Comparison of ENCODE assay signal across 8 cellular contexts in the genomic region with DNA sequence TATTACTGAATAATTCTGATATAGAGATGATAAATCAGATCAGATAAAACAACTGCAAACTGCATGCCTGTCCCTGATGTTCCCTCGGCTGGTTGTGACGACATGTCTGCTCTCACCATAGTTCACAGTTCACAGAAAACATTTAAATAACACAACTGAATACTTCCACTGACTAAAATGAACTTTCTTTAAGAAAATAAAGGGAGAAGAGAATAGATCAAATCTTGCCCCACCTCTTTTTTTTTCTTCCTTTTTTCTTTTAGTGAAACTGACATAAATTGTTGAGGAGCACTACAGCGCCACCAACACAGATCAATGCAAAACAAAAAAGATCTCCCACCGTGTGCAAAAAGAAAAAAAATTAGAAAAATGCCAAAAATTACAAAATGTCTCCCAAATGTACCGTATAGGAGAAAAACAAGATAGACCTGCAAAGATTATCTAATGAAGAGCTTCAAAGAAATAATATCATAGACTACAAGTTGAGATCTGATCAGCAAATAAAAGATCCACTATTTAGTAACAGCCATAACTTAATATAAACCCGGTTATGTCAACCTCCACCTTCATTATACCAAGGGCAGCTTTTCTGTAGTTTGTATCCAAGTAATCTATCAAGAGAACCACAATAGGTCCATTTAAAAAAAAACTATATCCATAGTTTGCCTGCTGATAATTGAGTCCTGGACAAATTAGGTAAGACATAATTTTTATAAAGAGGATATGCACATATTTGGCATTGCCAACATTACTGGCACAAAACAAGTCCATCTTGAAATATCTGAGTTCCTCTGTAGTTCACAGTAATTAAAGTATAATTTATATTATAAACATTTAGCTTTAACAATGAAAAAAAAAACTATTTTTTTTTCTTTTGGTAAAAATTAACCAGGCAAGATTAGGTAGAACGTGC. TPM values are rescaled to one million over a fixed set of nuclear protein-coding genes. Genes with fewer than 3 reads are reported as not detected.
DNase-seq lines count a peak whose midpoint lies in the region; ATAC-seq and TF ChIP-seq lines count a peak whose summit lies in the region.

No MANE protein-coding gene starts in this region.

- H3K4me1 ChIP-seq in HAP-1 (peaks cover 12% of the 10 kb centered on the region), right atrium auricular region (peaks cover 0 to 23% of the 10 kb centered on the region in 2 donors)

- ATAC-seq in activated T-cell treated with anti-CD3 and anti-CD28 coated beads, Interleukin-2, amount 50 U/mL, for 4 hours = peak; percentile 24 to 26

- H3K36me3 Mint-ChIP-seq in activated T-cell treated with anti-CD3 and anti-CD28 coated beads, Interleukin-2, amount 50 U/mL, for 4 hours (ENCODE audit: insufficient read depth) = no peaks in the 10 kb centered on the region

- H3K4me1 Mint-ChIP-seq in activated T-cell treated with anti-CD3 and anti-CD28 coated beads, Interleukin-2, amount 50 U/mL, for 4 hours (ENCODE audit: low read depth) = peaks cover 23% of the 10 kb centered on the region

- peaks cover 3% of the 10 kb centered on the region for H3K9me3 Mint-ChIP-seq in activated T-cell treated with anti-CD3 and anti-CD28 coated beads, Interleukin-2, amount 50 U/mL, for 4 hours

- H3K27ac ChIP-seq in right atrium auricular region = peak overlapping the region; percentile 87 to 89

- in situ Hi-C loops in HAP-1 (cut with MboI; ENCODE audit: low sequenced_read_pairs) = no loop called here

- H3K27me3 ChIP-seq in HAP-1 (ENCODE audit: low read depth) (no peaks in the 10 kb centered on the region), right atrium auricular region (no peaks in the 10 kb centered on the region)

- no peaks in the 10 kb centered on the region for H3K27me3 Mint-ChIP-seq in activated T-cell treated with anti-CD3 and anti-CD28 coated beads, Interleukin-2, amount 50 U/mL, for 4 hours (ENCODE audit: low read depth)

- TF ChIP-seq CTCF in right atrium auricular region (IDR thresholded peaks at IDR 0.05) = peak in 1 of 2 donors; percentile 57

- no peak for DNase-seq in activated T-cell treated with anti-CD3 and anti-CD28 coated beads, Interleukin-2, amount 50 U/mL, for 4 hours
- DNase-seq in activated T-cell treated with anti-CD3 and anti-CD28 coated beads for 4 hours = no peak
- DNase-seq in HAP-1 (ENCODE audit: low spot score in 2 of 2) = peak; percentile 39 to 58
- peak; percentile 31 for DNase-seq in NCI-H345 treated with DMSO at 0.1 percent for 48 hours (lab: John Stamatoyannopoulos, UW; ENCODE audit: unreplicated experiment)
- DNase-seq in amniotic stem cell (lab: John Stamatoyannopoulos, UW) = peak; percentile 9
- no peak for DNase-seq in right atrium auricular region (ENCODE audit: low spot score)
- DNase-seq in retina = peak; percentile 83
- no peak for DNase-seq in GM19238 (ENCODE audit: insufficient read length, low spot score)

- H3K36me3 ChIP-seq in HAP-1 (replicated peaks) (no peaks in the 10 kb centered on the region), right atrium auricular region (no peaks in the 10 kb centered on the region)

- H3K9me3 ChIP-seq in HAP-1 (no peaks in the 10 kb centered on the region), right atrium auricular region (no peaks in the 10 kb centered on the region)

- no peak overlapping the region for H3K4me3 Mint-ChIP-seq in activated T-cell treated with anti-CD3 and anti-CD28 coated beads, Interleukin-2, amount 50 U/mL, for 4 hours

- H3K4me3 ChIP-seq in HAP-1 (peak overlapping the region; percentile 46), right atrium auricular region (peak overlapping the region; percentile 63 to 77)

RNA-seq across cellular contexts. Expression of a gene that starts 30.8 kb away (rescaled TPM):
- 10 to 100 TPM; 44.9 to 53.5 (median 46.0) TPM for total RNA-seq in activated T-cell treated with anti-CD3 and anti-CD28 coated beads, Interleukin-2, amount 50 U/mL, for 4 hours
- 10 to 100 TPM; 19.5 to 20.1 TPM for total RNA-seq in right atrium auricular region

Comparison
In these comparisons a context has a peak if more than half of its experiments do, and no peak if none do; other contexts are left out.
1. DNase-seq: peak in HAP-1 (2 of 2), NCI-H345 treated with DMSO at 0.1 percent for 48 hours (single experiment), amniotic stem cell (single experiment) and retina (single experiment); none in activated T-cell treated with anti-CD3 and anti-CD28 coated beads, Interleukin-2, amount 50 U/mL, for 4 hours (single experiment), activated T-cell treated with anti-CD3 and anti-CD28 coated beads for 4 hours (single experiment), right atrium auricular region (single experiment) and GM19238 (single experiment).